ENCODE assay signal across 1 cellular context in genomic region chr3:137771401-137772230, GRCh38.
TF ChIP-seq lines count a peak whose summit lies in the region.

No MANE protein-coding gene starts in this region.

TF ChIP-seq in HEK293, 187 proteins besides CTCF, POLR2A, EP300 and RAD21 (continued from another document):
- TF ChIP-seq, protein P1, sequence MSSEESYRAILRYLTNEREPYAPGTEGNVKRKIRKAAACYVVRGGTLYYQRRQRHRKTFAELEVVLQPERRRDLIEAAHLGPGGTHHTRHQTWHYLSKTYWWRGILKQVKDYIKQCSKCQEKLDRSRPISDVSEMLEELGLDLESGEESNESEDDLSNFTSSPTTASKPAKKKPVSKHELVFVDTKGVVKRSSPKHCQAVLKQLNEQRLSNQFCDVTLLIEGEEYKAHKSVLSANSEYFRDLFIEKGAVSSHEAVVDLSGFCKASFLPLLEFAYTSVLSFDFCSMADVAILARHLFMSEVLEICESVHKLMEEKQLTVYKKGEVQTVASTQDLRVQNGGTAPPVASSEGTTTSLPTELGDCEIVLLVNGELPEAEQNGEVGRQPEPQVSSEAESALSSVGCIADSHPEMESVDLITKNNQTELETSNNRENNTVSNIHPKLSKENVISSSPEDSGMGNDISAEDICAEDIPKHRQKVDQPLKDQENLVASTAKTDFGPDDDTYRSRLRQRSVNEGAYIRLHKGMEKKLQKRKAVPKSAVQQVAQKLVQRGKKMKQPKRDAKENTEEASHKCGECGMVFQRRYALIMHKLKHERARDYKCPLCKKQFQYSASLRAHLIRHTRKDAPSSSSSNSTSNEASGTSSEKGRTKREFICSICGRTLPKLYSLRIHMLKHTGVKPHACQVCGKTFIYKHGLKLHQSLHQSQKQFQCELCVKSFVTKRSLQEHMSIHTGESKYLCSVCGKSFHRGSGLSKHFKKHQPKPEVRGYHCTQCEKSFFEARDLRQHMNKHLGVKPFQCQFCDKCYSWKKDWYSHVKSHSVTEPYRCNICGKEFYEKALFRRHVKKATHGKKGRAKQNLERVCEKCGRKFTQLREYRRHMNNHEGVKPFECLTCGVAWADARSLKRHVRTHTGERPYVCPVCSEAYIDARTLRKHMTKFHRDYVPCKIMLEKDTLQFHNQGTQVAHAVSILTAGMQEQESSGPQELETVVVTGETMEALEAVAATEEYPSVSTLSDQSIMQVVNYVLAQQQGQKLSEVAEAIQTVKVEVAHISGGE (tag by site-specific recombination; conservative IDR thresholded peaks at IDR 0.05; ENCODE audit: low read depth): 0 out of 2 replicates have a peak, but pooled peaks have one; percentile 26
- 0 out of 2 replicates have a peak, but pooled peaks have one; percentile 3 for TF ChIP-seq GLIS1 (tag by site-specific recombination; IDR thresholded peaks at IDR 0.05)
- TF ChIP-seq ZFHX2 (tag by site-specific recombination; conservative IDR thresholded peaks at IDR 0.05): peak; percentile 47
- TF ChIP-seq ZNF18 (tag by site-specific recombination; IDR thresholded peaks at IDR 0.05): peak; percentile 57; the same call in 1 of the 2 replicates
- TF ChIP-seq KLF7 (tag by site-specific recombination; IDR thresholded peaks at IDR 0.05; ENCODE audit: borderline replicate concordance): no peak
- no peak for TF ChIP-seq YY1 (tag by site-specific recombination; IDR thresholded peaks at IDR 0.05)
- TF ChIP-seq ZNF341 (tag by site-specific recombination; IDR thresholded peaks at IDR 0.05; ENCODE audit: low read depth): 0 out of 2 replicates have a peak, but pooled peaks have one; percentile 2
- no peak for TF ChIP-seq ZNF704 (tag by site-specific recombination; IDR thresholded peaks at IDR 0.05)
- no peak for TF ChIP-seq ZNF280D (tag by site-specific recombination; IDR thresholded peaks at IDR 0.05)
- TF ChIP-seq ZNF768 (tag by site-specific recombination; IDR thresholded peaks at IDR 0.05): no peak
- peak; percentile 11; the same call in 1 of the 2 replicates for TF ChIP-seq EGR2 (tag by site-specific recombination; IDR thresholded peaks at IDR 0.05; ENCODE audit: low read depth)
- no peak for TF ChIP-seq ZXDB (tag by site-specific recombination; IDR thresholded peaks at IDR 0.05)
- TF ChIP-seq, protein P2, sequence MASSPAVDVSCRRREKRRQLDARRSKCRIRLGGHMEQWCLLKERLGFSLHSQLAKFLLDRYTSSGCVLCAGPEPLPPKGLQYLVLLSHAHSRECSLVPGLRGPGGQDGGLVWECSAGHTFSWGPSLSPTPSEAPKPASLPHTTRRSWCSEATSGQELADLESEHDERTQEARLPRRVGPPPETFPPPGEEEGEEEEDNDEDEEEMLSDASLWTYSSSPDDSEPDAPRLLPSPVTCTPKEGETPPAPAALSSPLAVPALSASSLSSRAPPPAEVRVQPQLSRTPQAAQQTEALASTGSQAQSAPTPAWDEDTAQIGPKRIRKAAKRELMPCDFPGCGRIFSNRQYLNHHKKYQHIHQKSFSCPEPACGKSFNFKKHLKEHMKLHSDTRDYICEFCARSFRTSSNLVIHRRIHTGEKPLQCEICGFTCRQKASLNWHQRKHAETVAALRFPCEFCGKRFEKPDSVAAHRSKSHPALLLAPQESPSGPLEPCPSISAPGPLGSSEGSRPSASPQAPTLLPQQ (tag by site-specific recombination; IDR thresholded peaks at IDR 0.05): no peak
- no peak for TF ChIP-seq FEZF1 (tag by site-specific recombination; IDR thresholded peaks at IDR 0.05)
- no peak for TF ChIP-seq ZSCAN16 (tag by site-specific recombination; IDR thresholded peaks at IDR 0.05)
- no peak for TF ChIP-seq ZNF221 (tag by site-specific recombination; IDR thresholded peaks at IDR 0.05; ENCODE audit: borderline replicate concordance)
- TF ChIP-seq ZBTB26 (tag by site-specific recombination; optimal IDR thresholded peaks at IDR 0.05): peak; percentile 37
- TF ChIP-seq OVOL3 (tag by site-specific recombination; IDR thresholded peaks at IDR 0.05): no peak
- peak; percentile 12; the same call in 1 of the 2 replicates for TF ChIP-seq ZBTB17 (tag by site-specific recombination; IDR thresholded peaks at IDR 0.05)
- peak; percentile 71 for TF ChIP-seq ZNF335 (tag by site-specific recombination; conservative IDR thresholded peaks at IDR 0.05)
